Comparison of ENCODE assay signal across 8 cellular contexts in genomic region chr1:36150296-36151132, GRCh38. TPM values are rescaled to one million over a fixed set of nuclear protein-coding genes. Genes with fewer than 3 reads are reported as not detected.
DNase-seq lines count a peak whose midpoint lies in the region; ATAC-seq, FAIRE-seq and TF ChIP-seq lines count a peak whose summit lies in the region.

No MANE protein-coding gene starts in this region.

- intact Hi-C loops in ascending aorta (cut with DNase I): loop anchor here (1.0 to 10.0 kb wide), 2 partner anchors 135 to 234 kb away; partner anchors contain the start of gene STK40
- intact Hi-C loops in right cardiac atrium (cut with DNase I): loop anchor here in 3 of 4 donors (2.0 to 10.0 kb wide), 6 partner anchors 37 to 234 kb away; partner anchors contain the start of gene STK40 (in 1 of the 3)

- peaks cover 56% of the 10 kb centered on the region for H3K4me1 Mint-ChIP-seq in T-helper 1 cell treated with Interleukin-12 subunit alpha and Interleukin-12 subunit beta and Interleukin-4 antibody, amounts not matched to agents 30 μg/mL and 1 μg/mL, for 36 hours (ENCODE audit: low read depth)

- H3K9me3 ChIP-seq in ascending aorta: no peaks in the 10 kb centered on the region
- no peaks in the 10 kb centered on the region for H3K9me3 ChIP-seq in right cardiac atrium (ENCODE audit: control insufficient read depth, low read length)

- 8% methylated on average over 12 of the region's 12 CpGs for WGBS in right cardiac atrium

- peaks cover 4% of the 10 kb centered on the region for H3K36me3 Mint-ChIP-seq in T-helper 1 cell treated with Interleukin-12 subunit alpha and Interleukin-12 subunit beta and Interleukin-4 antibody, amounts not matched to agents 30 μg/mL and 1 μg/mL, for 36 hours (ENCODE audit: low read depth)

- no peaks in the 10 kb centered on the region for H3K9me3 Mint-ChIP-seq in T-helper 1 cell treated with Interleukin-12 subunit alpha and Interleukin-12 subunit beta and Interleukin-4 antibody, amounts not matched to agents 30 μg/mL and 1 μg/mL, for 36 hours

- H3K27ac ChIP-seq in ascending aorta: peak overlapping the region; percentile 93 to 98
- peak overlapping the region; percentile 99 for H3K27ac ChIP-seq in right cardiac atrium (ENCODE audit: low read length)

- TF ChIP-seq CTCF in GM12875 (IDR thresholded peaks at IDR 0.05; ENCODE audit: borderline replicate concordance, insufficient read depth, low read depth, low read length) (no peak), ascending aorta (IDR thresholded peaks at IDR 0.05) (no peak), D721Med (IDR thresholded peaks at IDR 0.05; ENCODE audit: insufficient read depth, missing control alignments) (no peak)

- H3K27me3 Mint-ChIP-seq in T-helper 1 cell treated with Interleukin-12 subunit alpha and Interleukin-12 subunit beta and Interleukin-4 antibody, amounts not matched to agents 30 μg/mL and 1 μg/mL, for 36 hours (ENCODE audit: low read depth): no peaks in the 10 kb centered on the region

- ATAC-seq in HG02798 (IDR thresholded peaks at IDR 0.05; ENCODE audit: poor library complexity, unreplicated experiment) (peak; percentile 48), right cardiac atrium (peak; percentile 84 to 85)

- H3K4me1 ChIP-seq in ascending aorta: peaks cover 31 to 43% of the 10 kb centered on the region in 2 donors
- peaks cover 10% of the 10 kb centered on the region for H3K4me1 ChIP-seq in right cardiac atrium (ENCODE audit: control insufficient read depth, insufficient read depth, low read length)

- H3K4me3 ChIP-seq in GM12875 (ENCODE audit: low read depth, low read length) (peak overlapping the region; percentile 12), ascending aorta (peak overlapping the region; percentile 7 to 49), right cardiac atrium (ENCODE audit: low read length) (no peak overlapping the region)

- H3K27me3 ChIP-seq in ascending aorta (no peaks in the 10 kb centered on the region), right cardiac atrium (ENCODE audit: control insufficient read depth, insufficient read depth) (no peaks in the 10 kb centered on the region)

- no peaks in the 10 kb centered on the region for H3K36me3 ChIP-seq in ascending aorta

- no peak for FAIRE-seq in D721Med (lab: Jason Lieb, UNC)

- H3K27ac Mint-ChIP-seq in T-helper 1 cell treated with Interleukin-12 subunit alpha and Interleukin-12 subunit beta and Interleukin-4 antibody, amounts not matched to agents 30 μg/mL and 1 μg/mL, for 36 hours: peak overlapping the region; percentile 99

- peak overlapping the region; percentile 95 for H3K4me3 Mint-ChIP-seq in T-helper 1 cell treated with Interleukin-12 subunit alpha and Interleukin-12 subunit beta and Interleukin-4 antibody, amounts not matched to agents 30 μg/mL and 1 μg/mL, for 36 hours

- DNase-seq in NCI-H146 treated with DMSO at 0.1 percent for 48 hours (lab: John Stamatoyannopoulos, UW; ENCODE audit: unreplicated experiment) (peak; percentile 65), ascending aorta (ENCODE audit: low spot score in 2 of 2) (peak; percentile 92 to 98), right cardiac atrium (peak; percentile 94 to 97 (median 96)), putamen (ENCODE audit: low spot score) (peak; percentile 75), D721Med (ENCODE audit: insufficient read length, low spot score) (no peak)

RNA-seq across cellular contexts. Expression of gene TRAPPC3, which starts 1.2 kb away (rescaled TPM):
- total RNA-seq in ascending aorta: 52.0 TPM
- total RNA-seq in right cardiac atrium: 10 to 100 TPM; 58.5 to 67.2 (median 64.0) TPM
- 73.6 TPM for polyA plus RNA-seq in right cardiac atrium

RNA-seq across cellular contexts. Expression of gene MAP7D1, which starts 5.4 kb away (rescaled TPM):
- total RNA-seq in ascending aorta (209 TPM), right cardiac atrium (100 to 1,000 TPM; 285 to 403 (median 374) TPM)
- polyA plus RNA-seq in right cardiac atrium: 330 TPM

RNA-seq across cellular contexts. Expression of gene COL8A2, which starts 25.5 kb away (rescaled TPM):
- total RNA-seq in ascending aorta (41.7 TPM), right cardiac atrium (1 to 10 TPM; 2.7 to 4.1 (median 3.3) TPM)
- polyA plus RNA-seq in right cardiac atrium: 2.4 TPM
